In the genomic region with DNA sequence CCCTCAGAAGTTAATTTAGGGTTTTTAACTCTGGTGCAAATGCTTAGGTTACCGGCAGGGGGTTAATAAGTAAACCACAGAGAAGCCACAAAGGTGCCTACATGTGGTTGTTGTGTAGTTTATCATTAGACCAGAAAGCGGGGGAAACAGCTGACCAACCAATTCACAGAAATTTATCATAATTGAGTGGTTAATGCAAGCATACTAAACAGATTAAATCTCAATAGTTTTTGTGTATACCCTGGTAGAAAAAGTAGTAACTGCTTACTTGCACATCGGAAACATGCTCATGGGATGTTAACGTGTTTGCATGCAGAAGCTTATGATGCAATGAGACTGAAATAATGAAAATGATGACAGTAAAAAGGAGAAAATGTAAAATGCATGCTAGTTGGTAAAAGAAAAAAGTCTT, we compare ENCODE assay signal across 10 cellular contexts.
DNase-seq lines count a peak whose midpoint lies in the region; ATAC-seq and TF ChIP-seq lines count a peak whose summit lies in the region.
"Had no signal": no experiment of that assay in that cellular context is flagged by ENCODE, and none has a peak within 500 bp of the region (broad histone marks: within the 10 kb centered on the region; RNA-seq: fewer than 3 reads in every experiment).

No MANE protein-coding gene starts in this region.

- CTCF ChIA-PET in WTC11 (lab: Charles Lee), result interaction anchor here (1.0 kb wide), 1 partner anchor 59 kb away, joined by 5 read pairs; no protein-coding TSS in a partner anchor

- no peak overlapping the region for H3K9ac ChIP-seq in skeletal muscle satellite cell (ENCODE audit: low read depth, low read length)

- no peaks in the 10 kb centered on the region for H3K27me3 Mint-ChIP-seq in WTC11 (ENCODE audit: low read depth)
- H3K27me3 Mint-ChIP-seq: CD4-positive, CD25-positive, alpha-beta regulatory T cell had no signal

- peak overlapping the region; percentile 22 for H3K4me2 ChIP-seq in skeletal muscle satellite cell (ENCODE audit: low read length)

- POLR2A ChIA-PET in WTC11 (lab: Charles Lee), result no interaction called here

- H3K36me3 Mint-ChIP-seq in WTC11, result no peaks in the 10 kb centered on the region
- H3K36me3 Mint-ChIP-seq: CD4-positive, CD25-positive, alpha-beta regulatory T cell had no signal

- H3K27ac ChIP-seq in testis, result no peak overlapping the region

- H3K9me3 ChIP-seq in skeletal muscle satellite cell (replicated peaks; ENCODE audit: low read length) (no peaks in the 10 kb centered on the region), testis (no peaks in the 10 kb centered on the region)

- peak overlapping the region; percentile 28; the same call in 1 of the 2 replicates for H3K27ac Mint-ChIP-seq in WTC11
- H3K27ac Mint-ChIP-seq: CD4-positive, CD25-positive, alpha-beta regulatory T cell had no signal

- ATAC-seq in HG03039 (IDR thresholded peaks at IDR 0.05; ENCODE audit: unreplicated experiment) (peak; percentile 79), WTC11 (peak; percentile 25; the same call in 1 of the 2 replicates)

- TF ChIP-seq POLR2A in testis (IDR thresholded peaks at IDR 0.05), result no peak

- H3K27me3 ChIP-seq in skeletal muscle satellite cell (ENCODE audit: control insufficient read depth, insufficient read depth, low read length) (no peaks in the 10 kb centered on the region), testis (no peaks in the 10 kb centered on the region)

- no peaks in the 10 kb centered on the region for H3K9me3 Mint-ChIP-seq in WTC11

- H3K4me3 Mint-ChIP-seq in WTC11, result peak overlapping the region; percentile 23; the same call in 1 of the 2 replicates
- H3K4me3 Mint-ChIP-seq: CD4-positive, CD25-positive, alpha-beta regulatory T cell had no signal

- 75 to 84% methylated on average over 4 of the region's 4 CpGs for WGBS in testis, 2 donors

- H3K36me3 ChIP-seq in skeletal muscle satellite cell (ENCODE audit: insufficient read depth, low read length) (no peaks in the 10 kb centered on the region), testis (ENCODE audit: low read depth, missing control alignments) (no peaks in the 10 kb centered on the region)

- DNase-seq in NCI-H82 (lab: John Stamatoyannopoulos, UW), result peak; percentile 10
- DNase-seq in NCI-H82 treated with DMSO at 0.1 percent for 48 hours (lab: John Stamatoyannopoulos, UW; ENCODE audit: unreplicated experiment), result no peak
- no peak for DNase-seq in WTC11 (ENCODE audit: low spot score)
- DNase-seq in HCEC 1CT, result no peak
- DNase-seq in germinal center (ENCODE audit: low spot score), result no peak
- no peak for DNase-seq in testis
- DNase-seq: activated CD4-positive, CD25-positive, alpha-beta regulatory T cell; CD4-positive, CD25-positive, alpha-beta regulatory T cell had no signal

- intact Hi-C loops in testis (cut with DNase I; ENCODE audit: low total_unique reads), result no loop called here

- no peak overlapping the region for H3K4me3 ChIP-seq in skeletal muscle satellite cell (ENCODE audit: low read length)
- H3K4me3 ChIP-seq in testis, result no peak overlapping the region

- no peak for TF ChIP-seq CTCF in WTC11 (IDR thresholded peaks at IDR 0.05)
- no peak for TF ChIP-seq CTCF in testis (IDR thresholded peaks at IDR 0.05)

- peaks cover 30% of the 10 kb centered on the region for H3K4me1 ChIP-seq in skeletal muscle satellite cell (ENCODE audit: control insufficient read depth, insufficient read depth, low read length)
- H3K4me1 ChIP-seq in testis, result no peaks in the 10 kb centered on the region

- peaks cover 94% of the 10 kb centered on the region for H3K4me1 Mint-ChIP-seq in WTC11
- H3K4me1 Mint-ChIP-seq: CD4-positive, CD25-positive, alpha-beta regulatory T cell had no signal

TF ChIP-seq in WTC11, 78 proteins besides CTCF, POLR2A, EP300 and RAD21:
- TF ChIP-seq TP53 (CRISPR knock-in tag; IDR thresholded peaks at IDR 0.05) (no peak), GABPB1 (CRISPR knock-in tag; IDR thresholded peaks at IDR 0.05) (peak; percentile 81)
- TF ChIP-seq, protein P1, sequence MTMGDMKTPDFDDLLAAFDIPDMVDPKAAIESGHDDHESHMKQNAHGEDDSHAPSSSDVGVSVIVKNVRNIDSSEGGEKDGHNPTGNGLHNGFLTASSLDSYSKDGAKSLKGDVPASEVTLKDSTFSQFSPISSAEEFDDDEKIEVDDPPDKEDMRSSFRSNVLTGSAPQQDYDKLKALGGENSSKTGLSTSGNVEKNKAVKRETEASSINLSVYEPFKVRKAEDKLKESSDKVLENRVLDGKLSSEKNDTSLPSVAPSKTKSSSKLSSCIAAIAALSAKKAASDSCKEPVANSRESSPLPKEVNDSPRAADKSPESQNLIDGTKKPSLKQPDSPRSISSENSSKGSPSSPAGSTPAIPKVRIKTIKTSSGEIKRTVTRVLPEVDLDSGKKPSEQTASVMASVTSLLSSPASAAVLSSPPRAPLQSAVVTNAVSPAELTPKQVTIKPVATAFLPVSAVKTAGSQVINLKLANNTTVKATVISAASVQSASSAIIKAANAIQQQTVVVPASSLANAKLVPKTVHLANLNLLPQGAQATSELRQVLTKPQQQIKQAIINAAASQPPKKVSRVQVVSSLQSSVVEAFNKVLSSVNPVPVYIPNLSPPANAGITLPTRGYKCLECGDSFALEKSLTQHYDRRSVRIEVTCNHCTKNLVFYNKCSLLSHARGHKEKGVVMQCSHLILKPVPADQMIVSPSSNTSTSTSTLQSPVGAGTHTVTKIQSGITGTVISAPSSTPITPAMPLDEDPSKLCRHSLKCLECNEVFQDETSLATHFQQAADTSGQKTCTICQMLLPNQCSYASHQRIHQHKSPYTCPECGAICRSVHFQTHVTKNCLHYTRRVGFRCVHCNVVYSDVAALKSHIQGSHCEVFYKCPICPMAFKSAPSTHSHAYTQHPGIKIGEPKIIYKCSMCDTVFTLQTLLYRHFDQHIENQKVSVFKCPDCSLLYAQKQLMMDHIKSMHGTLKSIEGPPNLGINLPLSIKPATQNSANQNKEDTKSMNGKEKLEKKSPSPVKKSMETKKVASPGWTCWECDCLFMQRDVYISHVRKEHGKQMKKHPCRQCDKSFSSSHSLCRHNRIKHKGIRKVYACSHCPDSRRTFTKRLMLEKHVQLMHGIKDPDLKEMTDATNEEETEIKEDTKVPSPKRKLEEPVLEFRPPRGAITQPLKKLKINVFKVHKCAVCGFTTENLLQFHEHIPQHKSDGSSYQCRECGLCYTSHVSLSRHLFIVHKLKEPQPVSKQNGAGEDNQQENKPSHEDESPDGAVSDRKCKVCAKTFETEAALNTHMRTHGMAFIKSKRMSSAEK (CRISPR knock-in tag; IDR thresholded peaks at IDR 0.05; ENCODE audit: borderline replicate concordance), result no peak
- TF ChIP-seq, protein P2, sequence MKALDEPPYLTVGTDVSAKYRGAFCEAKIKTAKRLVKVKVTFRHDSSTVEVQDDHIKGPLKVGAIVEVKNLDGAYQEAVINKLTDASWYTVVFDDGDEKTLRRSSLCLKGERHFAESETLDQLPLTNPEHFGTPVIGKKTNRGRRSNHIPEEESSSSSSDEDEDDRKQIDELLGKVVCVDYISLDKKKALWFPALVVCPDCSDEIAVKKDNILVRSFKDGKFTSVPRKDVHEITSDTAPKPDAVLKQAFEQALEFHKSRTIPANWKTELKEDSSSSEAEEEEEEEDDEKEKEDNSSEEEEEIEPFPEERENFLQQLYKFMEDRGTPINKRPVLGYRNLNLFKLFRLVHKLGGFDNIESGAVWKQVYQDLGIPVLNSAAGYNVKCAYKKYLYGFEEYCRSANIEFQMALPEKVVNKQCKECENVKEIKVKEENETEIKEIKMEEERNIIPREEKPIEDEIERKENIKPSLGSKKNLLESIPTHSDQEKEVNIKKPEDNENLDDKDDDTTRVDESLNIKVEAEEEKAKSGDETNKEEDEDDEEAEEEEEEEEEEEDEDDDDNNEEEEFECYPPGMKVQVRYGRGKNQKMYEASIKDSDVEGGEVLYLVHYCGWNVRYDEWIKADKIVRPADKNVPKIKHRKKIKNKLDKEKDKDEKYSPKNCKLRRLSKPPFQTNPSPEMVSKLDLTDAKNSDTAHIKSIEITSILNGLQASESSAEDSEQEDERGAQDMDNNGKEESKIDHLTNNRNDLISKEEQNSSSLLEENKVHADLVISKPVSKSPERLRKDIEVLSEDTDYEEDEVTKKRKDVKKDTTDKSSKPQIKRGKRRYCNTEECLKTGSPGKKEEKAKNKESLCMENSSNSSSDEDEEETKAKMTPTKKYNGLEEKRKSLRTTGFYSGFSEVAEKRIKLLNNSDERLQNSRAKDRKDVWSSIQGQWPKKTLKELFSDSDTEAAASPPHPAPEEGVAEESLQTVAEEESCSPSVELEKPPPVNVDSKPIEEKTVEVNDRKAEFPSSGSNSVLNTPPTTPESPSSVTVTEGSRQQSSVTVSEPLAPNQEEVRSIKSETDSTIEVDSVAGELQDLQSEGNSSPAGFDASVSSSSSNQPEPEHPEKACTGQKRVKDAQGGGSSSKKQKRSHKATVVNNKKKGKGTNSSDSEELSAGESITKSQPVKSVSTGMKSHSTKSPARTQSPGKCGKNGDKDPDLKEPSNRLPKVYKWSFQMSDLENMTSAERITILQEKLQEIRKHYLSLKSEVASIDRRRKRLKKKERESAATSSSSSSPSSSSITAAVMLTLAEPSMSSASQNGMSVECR (CRISPR knock-in tag; IDR thresholded peaks at IDR 0.05; ENCODE audit: borderline replicate concordance), result no peak
